In genomic region chr6:99490608-99491007, GRCh38 we compare ENCODE assay signal across 16 cellular contexts.
"Had no signal": no experiment of that assay in that cellular context is flagged by ENCODE, and none has a peak within 500 bp of the region (broad histone marks: within the 10 kb centered on the region; RNA-seq: fewer than 3 reads in every experiment).

No MANE protein-coding gene starts in this region.

- FAIRE-seq: endometrium, islet of Langerhans had no signal

- ATAC-seq: activated naive CD4-positive, alpha-beta T cell treated with anti-CD3 and anti-CD28 coated beads, Interleukin-2, amount 50 U/mL, for 72 hours had no signal

- H3K27me3 ChIP-seq: esophagus squamous epithelium, SJCRH30, tibial artery had no signal

- H3K9me3 Mint-ChIP-seq: activated naive CD4-positive, alpha-beta T cell treated with anti-CD3 and anti-CD28 coated beads, Interleukin-2, amount 50 U/mL, for 72 hours; brain had no signal

- DNase-seq: activated CD4-positive, alpha-beta T cell treated with anti-CD3 and anti-CD28 coated beads for 48 hours; activated CD8-positive, alpha-beta memory T cell treated with anti-CD3 and anti-CD28 coated beads for 24 hours; amygdala; esophagus squamous epithelium; foreskin fibroblast; head of caudate nucleus; left ventricle myocardium superior; SJCRH30; tibial artery; WERI-Rb-1 had no signal

- H3K4me1 Mint-ChIP-seq: brain had no signal

- H3K27ac Mint-ChIP-seq: activated naive CD4-positive, alpha-beta T cell treated with anti-CD3 and anti-CD28 coated beads, Interleukin-2, amount 50 U/mL, for 72 hours had no signal

- H3K4me1 ChIP-seq: parathyroid adenoma, SJCRH30, tibial artery had no signal

- H3K27me3 Mint-ChIP-seq: brain had no signal

- H3K36me3 Mint-ChIP-seq: activated naive CD4-positive, alpha-beta T cell treated with anti-CD3 and anti-CD28 coated beads, Interleukin-2, amount 50 U/mL, for 72 hours had no signal

- H3K27ac ChIP-seq: esophagus squamous epithelium, parathyroid adenoma, SJCRH30, skin epidermis, tibial artery, WERI-Rb-1 had no signal
